Comparison of ENCODE assay signal across 14 cellular contexts in the genomic region with DNA sequence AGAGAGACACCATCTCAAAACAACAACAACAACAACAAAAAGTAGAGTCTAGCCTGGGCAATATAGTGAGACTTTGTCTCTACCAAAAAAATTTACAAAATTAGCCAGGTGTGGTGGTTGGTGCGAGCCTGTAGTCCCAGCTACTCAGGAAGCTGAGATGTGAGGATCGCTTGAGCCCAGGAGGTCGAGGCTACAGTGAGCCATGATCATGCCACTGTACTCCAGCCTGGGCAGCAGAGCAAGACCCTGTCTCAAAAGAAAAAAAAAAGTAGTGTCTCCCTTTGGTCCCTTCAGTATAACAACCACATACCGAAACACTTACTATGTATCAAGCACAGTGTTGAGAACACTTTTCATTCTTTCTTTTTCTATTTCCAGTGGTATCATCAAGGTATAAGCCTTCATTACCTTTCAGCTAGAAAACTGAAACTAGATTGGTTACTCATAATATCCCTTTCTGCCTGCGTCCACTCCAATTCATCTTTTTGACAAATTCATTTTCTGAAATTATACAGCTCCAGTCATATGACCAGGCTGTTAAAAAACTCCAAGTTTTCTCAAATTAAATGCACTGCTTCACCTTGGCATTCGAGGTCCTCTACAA. TPM values are rescaled to one million over a fixed set of nuclear protein-coding genes. Genes with fewer than 3 reads are reported as not detected.
DNase-seq lines count a peak whose midpoint lies in the region; ATAC-seq, FAIRE-seq and TF ChIP-seq lines count a peak whose summit lies in the region.
"Had no signal": no experiment of that assay in that cellular context is flagged by ENCODE, and none has a peak within 500 bp of the region (broad histone marks: within the 10 kb centered on the region; RNA-seq: fewer than 3 reads in every experiment).

No MANE protein-coding gene starts in this region.

- DNase-seq in GM12892 (ENCODE audit: insufficient read length) (no peak), NCI-H524 (lab: John Stamatoyannopoulos, UW) (no peak), NCI-H748 (lab: John Stamatoyannopoulos, UW; ENCODE audit: unreplicated experiment) (no peak), DMS153 (lab: John Stamatoyannopoulos, UW) (no peak)
- no peak for DNase-seq in activated CD8-positive, alpha-beta memory T cell treated with anti-CD3 and anti-CD28 coated beads for 24 hours
- DNase-seq: adrenal gland, NCI-H2029, RPMI8226, WERI-Rb-1 had no signal

- TF ChIP-seq POLR2A in GM12892 (IDR thresholded peaks at IDR 0.05; ENCODE audit: low read depth, low read length): no peak

- FAIRE-seq in GM12892 (lab: Jason Lieb, UNC): peak; percentile 91
- FAIRE-seq: HTR-8/SVneo had no signal

- peak; percentile 84 for ATAC-seq in GM19372 (IDR thresholded peaks at IDR 0.05; ENCODE audit: low read depth, unreplicated experiment)
- peak; percentile 64 for ATAC-seq in HG02840 (IDR thresholded peaks at IDR 0.05; ENCODE audit: low FRiP score, unreplicated experiment)
- peak; percentile 87 for ATAC-seq in HG03558 (IDR thresholded peaks at IDR 0.05; ENCODE audit: extremely low read depth, unreplicated experiment)
- ATAC-seq: sciatic nerve had no signal

RNA-seq across cellular contexts. Expression of gene RPS6KA3, which starts 54.1 kb away (rescaled TPM):
- polyA plus RNA-seq in GM12892 (2012; ENCODE audit: missing spikeins): 18.8 TPM
